Comparison of ENCODE assay signal across 8 cellular contexts in genomic region chr12:94149781-94150482, GRCh38. TPM values are rescaled to one million over a fixed set of nuclear protein-coding genes. Genes with fewer than 3 reads are reported as not detected.
DNase-seq lines count a peak whose midpoint lies in the region; ATAC-seq and TF ChIP-seq lines count a peak whose summit lies in the region.

No MANE protein-coding gene starts in this region.

- H3K9me3 ChIP-seq in DND-41 (ENCODE audit: insufficient read depth, low read length, severe bottlenecking) (no peaks in the 10 kb centered on the region), tibial artery (no peaks in the 10 kb centered on the region)

- ATAC-seq in DND-41 (ENCODE audit: insufficient read depth, low read depth) (no peak), GM21528 (IDR thresholded peaks at IDR 0.05; ENCODE audit: low FRiP score, unreplicated experiment) (peak; percentile 5)

- intact Hi-C loops in tibial artery (cut with DNase I; ENCODE audit: low total_unique reads) = no loop called here

- peak overlapping the region; percentile 98 for H3K4me2 ChIP-seq in DND-41 (ENCODE audit: insufficient read depth, low read length)

- peaks cover 17% of the 10 kb centered on the region for H4K20me1 ChIP-seq in DND-41 (ENCODE audit: insufficient read depth, low read length)

- peaks cover 39% of the 10 kb centered on the region for H3K27me3 ChIP-seq in DND-41 (ENCODE audit: insufficient read depth, low read length, poor library complexity)
- peaks cover 0 to 45% of the 10 kb centered on the region in 2 donors for H3K27me3 ChIP-seq in tibial artery

- H3K27ac ChIP-seq in DND-41 (ENCODE audit: low read length) (no peak overlapping the region), tibial artery (no peak overlapping the region)

- no peaks in the 10 kb centered on the region for H3K36me3 ChIP-seq in DND-41 (ENCODE audit: insufficient read depth, low read length)
- H3K36me3 ChIP-seq in tibial artery = no peaks in the 10 kb centered on the region

- no peaks in the 10 kb centered on the region for H3K79me2 ChIP-seq in DND-41 (ENCODE audit: insufficient read depth, low read length)

- H3K4me3 ChIP-seq in DND-41 (ENCODE audit: low read depth in 1 of 2, low read length in 2 of 2) (peak overlapping the region; percentile 29 to 84), tibial artery (peak overlapping the region; percentile 52 to 59)

- no peak for DNase-seq in DND-41
- peak; percentile 70 for DNase-seq in NCI-H748 (lab: John Stamatoyannopoulos, UW; ENCODE audit: unreplicated experiment)
- DNase-seq in cerebellum (ENCODE audit: low spot score) = peak; percentile 41
- peak; percentile 61 for DNase-seq in medulla oblongata (ENCODE audit: extremely low spot score)
- DNase-seq in tibial artery = peak in 1 of 2 donors; percentile 45
- DNase-seq in inferior parietal cortex (ENCODE audit: extremely low spot score) = no peak
- no peak for DNase-seq in GF-D8 (lab: John Stamatoyannopoulos, UW)

- H3K9ac ChIP-seq in DND-41 (ENCODE audit: low read depth, low read length) = peak overlapping the region; percentile 70

- H2AFZ ChIP-seq in DND-41 (ENCODE audit: low read depth, low read length) = peak overlapping the region; percentile 85

- H3K4me1 ChIP-seq in DND-41 (ENCODE audit: insufficient read depth, low read length) (peaks cover 29% of the 10 kb centered on the region), tibial artery (peaks cover 0 to 35% (median 26%) of the 10 kb centered on the region in 4 donors)

- no peak for TF ChIP-seq CTCF in DND-41 (IDR thresholded peaks at IDR 0.05; ENCODE audit: borderline replicate concordance, extremely low read depth, low read length, poor library complexity, severe bottlenecking)
- TF ChIP-seq CTCF in tibial artery (IDR thresholded peaks at IDR 0.05) = no peak

RNA-seq across cellular contexts. Expression of gene PLXNC1, which starts 1.6 kb away (rescaled TPM):
- 105 TPM for total RNA-seq in cerebellum

Comparison
In these comparisons a context has a peak if more than half of its experiments do, and no peak if none do; other contexts are left out.
1. DNase-seq: peak in NCI-H748 (single experiment), cerebellum (single experiment) and medulla oblongata (single experiment); none in DND-41 (single experiment), inferior parietal cortex (single experiment) and GF-D8 (single experiment).